8 cellular contexts compared by ENCODE assay signal in the genomic region with DNA sequence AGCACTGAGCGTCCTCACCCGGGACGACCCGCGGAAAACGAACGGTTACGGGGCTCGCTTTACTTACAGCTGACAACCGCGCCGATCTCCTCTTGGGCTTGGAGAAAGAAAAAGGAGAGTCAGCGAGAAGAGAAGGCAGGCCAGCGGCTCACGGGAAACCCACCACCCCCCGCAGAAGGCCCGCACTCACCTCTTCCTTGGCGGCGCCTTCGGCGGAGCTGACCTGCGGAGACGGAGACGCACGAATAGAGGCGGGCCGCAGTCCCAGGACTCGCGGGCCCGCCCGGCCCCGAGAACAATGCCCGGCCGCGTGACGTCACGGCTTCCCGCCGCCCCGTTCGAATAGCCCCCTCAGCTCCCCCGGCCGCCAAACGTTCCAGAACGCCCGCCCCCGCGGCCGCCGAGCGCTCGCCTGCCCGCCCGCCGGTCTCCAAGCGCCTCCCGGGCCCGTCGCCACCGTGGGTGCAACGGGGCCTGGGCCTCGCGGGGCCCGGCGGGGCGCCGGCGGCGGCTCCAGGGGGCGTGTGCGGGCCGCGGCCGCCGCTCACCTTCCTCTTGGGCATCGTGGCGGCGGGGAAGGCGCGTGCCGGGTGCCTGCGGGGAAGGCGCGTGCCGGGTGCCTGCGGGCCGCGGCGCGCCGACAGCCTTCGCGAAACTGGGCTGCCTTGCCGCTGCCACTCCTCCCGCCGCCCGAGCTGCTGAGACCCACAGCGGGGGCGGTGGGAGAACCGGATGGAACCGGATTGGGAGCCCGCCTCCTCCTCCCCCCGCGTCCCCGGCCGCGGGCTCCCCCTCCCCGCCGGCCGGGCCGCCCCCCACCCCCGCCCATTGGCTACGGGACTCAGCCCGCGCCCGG. TPM values are rescaled to one million over a fixed set of nuclear protein-coding genes. Genes with fewer than 3 reads are reported as not detected.
DNase-seq lines count a peak whose midpoint lies in the region; ATAC-seq and TF ChIP-seq lines count a peak whose summit lies in the region.

Gene HMGN1 (minus strand): TSS at position 734 of the 856 bp plus-strand sequence. CDS start 171 bp downstream, at position 563.

- DNase-seq in DND-41 (peak; percentile 91), GM23338 (ENCODE audit: low spot score) (peak; percentile 93), LHCN-M2 (ENCODE audit: low read depth) (peak; percentile 87), RPMI7951 (ENCODE audit: low read depth) (peak; percentile 83), fibroblast of mammary gland (ENCODE audit: low read depth) (peak; percentile 78)
- DNase-seq in activated T-helper 1 cell treated with anti-CD3 and anti-CD28 coated beads, Interleukin-12 subunit alpha, Interleukin-12 subunit beta, Interleukin-2, Interleukin-4 antibody, amounts not matched to agents 30 ng/mL and 10 ng/mL and 1 ng/mL, durations not matched to agents 14 hours and 24 hours and 36 hours (ENCODE audit: low spot score) = peak; percentile 82
- DNase-seq in natural killer cell treated with Interleukin-12 subunit alpha and Interleukin-12 subunit beta and Interleukin-15 and Interleukin-18, amount 100 ng/mL, for 72 hours (ENCODE audit: low spot score) = peak; percentile 89
- peak; percentile 92 for DNase-seq in stimulated activated naive CD8-positive, alpha-beta T cell treated with anti-CD3 and anti-CD28 coated beads, Interleukin-15, Interleukin-2, amounts not matched to agents 100 U/mL and 50 U/mL, for 24 hours

- H3K36me3 ChIP-seq in DND-41 (ENCODE audit: insufficient read depth, low read length) = peaks cover 47% of the 10 kb centered on the region
- peaks cover 31% of the 10 kb centered on the region; the same call in 1 of the 2 replicates for H3K36me3 ChIP-seq in GM23338 (ENCODE audit: insufficient read depth)

- H3K4me1 Mint-ChIP-seq in GM23338 = peaks cover 44% of the 10 kb centered on the region
- H3K4me1 Mint-ChIP-seq in activated T-helper 1 cell treated with anti-CD3 and anti-CD28 coated beads, Interleukin-12 subunit alpha, Interleukin-12 subunit beta, Interleukin-2, Interleukin-4 antibody, amounts not matched to agents 30 ng/mL and 10 ng/mL and 1 ng/mL, durations not matched to agents 14 hours and 24 hours and 36 hours (ENCODE audit: low read depth) = peaks cover 48% of the 10 kb centered on the region
- peaks cover 26 to 30% of the 10 kb centered on the region in 2 donors for H3K4me1 Mint-ChIP-seq in natural killer cell treated with Interleukin-12 subunit alpha and Interleukin-12 subunit beta and Interleukin-15 and Interleukin-18, amount 100 ng/mL, for 72 hours (ENCODE audit: low read depth in 2 of 2)

- H3K27me3 ChIP-seq in DND-41 (ENCODE audit: insufficient read depth, low read length, poor library complexity) (no peaks in the 10 kb centered on the region), GM23338 (ENCODE audit: insufficient read depth) (no peaks in the 10 kb centered on the region)

- H2AFZ ChIP-seq in DND-41 (ENCODE audit: low read depth, low read length) (peak within 1 kb of the TSS; percentile 99), GM23338 (peak within 1 kb of the TSS; percentile 72)

- H3K9ac ChIP-seq in DND-41 (ENCODE audit: low read depth, low read length) = peak within 1 kb of the TSS; percentile 99

- peaks cover 13% of the 10 kb centered on the region for H3K27me3 Mint-ChIP-seq in GM23338 (ENCODE audit: insufficient read depth, low read depth, poor library complexity)
- peaks cover 16% of the 10 kb centered on the region for H3K27me3 Mint-ChIP-seq in activated T-helper 1 cell treated with anti-CD3 and anti-CD28 coated beads, Interleukin-12 subunit alpha, Interleukin-12 subunit beta, Interleukin-2, Interleukin-4 antibody, amounts not matched to agents 30 ng/mL and 10 ng/mL and 1 ng/mL, durations not matched to agents 14 hours and 24 hours and 36 hours (ENCODE audit: insufficient read depth)
- H3K27me3 Mint-ChIP-seq in natural killer cell treated with Interleukin-12 subunit alpha and Interleukin-12 subunit beta and Interleukin-15 and Interleukin-18, amount 100 ng/mL, for 72 hours = peaks cover 0 to 7% of the 10 kb centered on the region in 2 donors

- TF ChIP-seq CTCF in DND-41 (IDR thresholded peaks at IDR 0.05; ENCODE audit: borderline replicate concordance, extremely low read depth, low read length, poor library complexity, severe bottlenecking) = no peak
- TF ChIP-seq CTCF in GM23338 (conservative IDR thresholded peaks at IDR 0.05; ENCODE audit: low read depth in 2 of 2) = no peak
- TF ChIP-seq CTCF in fibroblast of mammary gland (conservative IDR thresholded peaks at IDR 0.05; ENCODE audit: control insufficient read depth, insufficient read depth, low read depth, low read length) = no peak

- H3K4me3 ChIP-seq in DND-41 (ENCODE audit: low read depth in 1 of 2, low read length in 2 of 2) = peak within 1 kb of the TSS; percentile 88 to 97
- peak within 1 kb of the TSS; percentile 87 for H3K4me3 ChIP-seq in GM23338
- peak within 1 kb of the TSS; percentile 92 for H3K4me3 ChIP-seq in fibroblast of mammary gland (ENCODE audit: control insufficient read depth, low read depth, low read length)

- intact Hi-C loops in activated T-helper 1 cell treated with anti-CD3 and anti-CD28 coated beads, Interleukin-12 subunit alpha, Interleukin-12 subunit beta, Interleukin-2, Interleukin-4 antibody, amounts not matched to agents 30 ng/mL and 10 ng/mL and 1 ng/mL, durations not matched to agents 14 hours and 24 hours and 36 hours (cut with micrococcal nuclease) = loop anchor here (1.0 kb wide), 6 partner anchors 32 to 580 kb away; partner anchors contain the start of genes LCA5L and PSMG1

- peaks cover 61% of the 10 kb centered on the region for H3K79me2 ChIP-seq in DND-41 (ENCODE audit: insufficient read depth, low read length)
- H3K79me2 ChIP-seq in GM23338 (replicated peaks; ENCODE audit: insufficient read depth) = peaks cover 39% of the 10 kb centered on the region

- peaks cover 46% of the 10 kb centered on the region for H3K36me3 Mint-ChIP-seq in GM23338 (ENCODE audit: low read depth)
- H3K36me3 Mint-ChIP-seq in activated T-helper 1 cell treated with anti-CD3 and anti-CD28 coated beads, Interleukin-12 subunit alpha, Interleukin-12 subunit beta, Interleukin-2, Interleukin-4 antibody, amounts not matched to agents 30 ng/mL and 10 ng/mL and 1 ng/mL, durations not matched to agents 14 hours and 24 hours and 36 hours (ENCODE audit: low read depth) = peaks cover 33% of the 10 kb centered on the region
- peaks cover 27% of the 10 kb centered on the region for H3K36me3 Mint-ChIP-seq in natural killer cell treated with Interleukin-12 subunit alpha and Interleukin-12 subunit beta and Interleukin-15 and Interleukin-18, amount 100 ng/mL, for 72 hours

- H3K4me2 ChIP-seq in DND-41 (ENCODE audit: insufficient read depth, low read length) = peak within 1 kb of the TSS; percentile 81
- H3K4me2 ChIP-seq in GM23338 = peak within 1 kb of the TSS; percentile 79

- peak within 1 kb of the TSS; percentile 97 for H3K27ac Mint-ChIP-seq in GM23338
- H3K27ac Mint-ChIP-seq in activated T-helper 1 cell treated with anti-CD3 and anti-CD28 coated beads, Interleukin-12 subunit alpha, Interleukin-12 subunit beta, Interleukin-2, Interleukin-4 antibody, amounts not matched to agents 30 ng/mL and 10 ng/mL and 1 ng/mL, durations not matched to agents 14 hours and 24 hours and 36 hours = peak within 1 kb of the TSS; percentile 100
- H3K27ac Mint-ChIP-seq in natural killer cell treated with Interleukin-12 subunit alpha and Interleukin-12 subunit beta and Interleukin-15 and Interleukin-18, amount 100 ng/mL, for 72 hours = peak within 1 kb of the TSS; percentile 92 to 94

- no peaks in the 10 kb centered on the region for H3K9me3 ChIP-seq in DND-41 (ENCODE audit: insufficient read depth, low read length, severe bottlenecking)

- peaks cover 44% of the 10 kb centered on the region for H3K4me1 ChIP-seq in DND-41 (ENCODE audit: insufficient read depth, low read length)
- peaks cover 48% of the 10 kb centered on the region for H3K4me1 ChIP-seq in GM23338 (ENCODE audit: insufficient read depth)

- ATAC-seq in DND-41 (ENCODE audit: insufficient read depth, low read depth) = peak; percentile 58
- ATAC-seq in GM23338 = peak; percentile 67
- peak; percentile 66 to 84 for ATAC-seq in natural killer cell treated with Interleukin-12 subunit alpha and Interleukin-12 subunit beta and Interleukin-15 and Interleukin-18, amount 100 ng/mL, for 72 hours
- ATAC-seq in stimulated activated naive CD8-positive, alpha-beta T cell treated with anti-CD3 and anti-CD28 coated beads, Interleukin-15, Interleukin-2, amounts not matched to agents 100 U/mL and 50 U/mL, for 24 hours = peak; percentile 64

- no peaks in the 10 kb centered on the region for H3K9me2 ChIP-seq in GM23338 (ENCODE audit: insufficient read depth)

- H3K27ac ChIP-seq in DND-41 (ENCODE audit: low read length) = peak within 1 kb of the TSS; percentile 100
- H3K27ac ChIP-seq in GM23338 (ENCODE audit: low read depth) = peak within 1 kb of the TSS; percentile 98

- no peaks in the 10 kb centered on the region for H3K9me3 Mint-ChIP-seq in GM23338
- no peaks in the 10 kb centered on the region for H3K9me3 Mint-ChIP-seq in activated T-helper 1 cell treated with anti-CD3 and anti-CD28 coated beads, Interleukin-12 subunit alpha, Interleukin-12 subunit beta, Interleukin-2, Interleukin-4 antibody, amounts not matched to agents 30 ng/mL and 10 ng/mL and 1 ng/mL, durations not matched to agents 14 hours and 24 hours and 36 hours
- H3K9me3 Mint-ChIP-seq in natural killer cell treated with Interleukin-12 subunit alpha and Interleukin-12 subunit beta and Interleukin-15 and Interleukin-18, amount 100 ng/mL, for 72 hours = no peaks in the 10 kb centered on the region

- peaks cover 37% of the 10 kb centered on the region for H4K20me1 ChIP-seq in DND-41 (ENCODE audit: insufficient read depth, low read length)
- peaks cover 21% of the 10 kb centered on the region for H4K20me1 ChIP-seq in GM23338 (replicated peaks; ENCODE audit: insufficient read depth)

- H3K4me3 Mint-ChIP-seq in GM23338 = peak within 1 kb of the TSS; percentile 93
- H3K4me3 Mint-ChIP-seq in activated T-helper 1 cell treated with anti-CD3 and anti-CD28 coated beads, Interleukin-12 subunit alpha, Interleukin-12 subunit beta, Interleukin-2, Interleukin-4 antibody, amounts not matched to agents 30 ng/mL and 10 ng/mL and 1 ng/mL, durations not matched to agents 14 hours and 24 hours and 36 hours = peak within 1 kb of the TSS; percentile 99
- peak within 1 kb of the TSS; percentile 93 for H3K4me3 Mint-ChIP-seq in natural killer cell treated with Interleukin-12 subunit alpha and Interleukin-12 subunit beta and Interleukin-15 and Interleukin-18, amount 100 ng/mL, for 72 hours

- peaks cover 17% of the 10 kb centered on the region for H3F3A ChIP-seq in GM23338 (replicated peaks; ENCODE audit: low read depth)

RNA-seq across cellular contexts. Expression of gene HMGN1, which starts in this region (rescaled TPM):
- 403 and 462 TPM in 2 replicates for total RNA-seq in GM23338 (2014; rRNA removed; shearing (Covaris generic))
- 800 and 889 TPM in 2 replicates for polyA plus RNA-seq in GM23338 (2016; fragmentation: Nextera tagmentation; extraction: Ambion mirVana)
- 325 and 326 TPM in 2 replicates for total RNA-seq in LHCN-M2 (2014; rRNA removed)
- polyA plus RNA-seq in LHCN-M2 (2012) = 289 TPM
- total RNA-seq in RPMI7951 (2014; rRNA removed; shearing (Covaris generic)) = 246 and 276 TPM in 2 replicates
- 313 and 314 TPM in 2 replicates for total RNA-seq in activated T-helper 1 cell treated with anti-CD3 and anti-CD28 coated beads, Interleukin-12 subunit alpha, Interleukin-12 subunit beta, Interleukin-2, Interleukin-4 antibody, amounts not matched to agents 30 ng/mL and 10 ng/mL and 1 ng/mL, durations not matched to agents 14 hours and 24 hours and 36 hours
- 100 to 1,000 TPM; 229 to 323 TPM for total RNA-seq in natural killer cell treated with Interleukin-12 subunit alpha and Interleukin-12 subunit beta and Interleukin-15 and Interleukin-18, amount 100 ng/mL, for 72 hours

Comparison
In these comparisons a context has a peak if more than half of its experiments do, and no peak if none do; other contexts are left out.
1. Peak in every context shown above with its lines: DNase-seq, ATAC-seq, H3K4me3 ChIP-seq and H3K27ac ChIP-seq.